Comparison of ENCODE assay signal across 28 cellular contexts in the genomic region with DNA sequence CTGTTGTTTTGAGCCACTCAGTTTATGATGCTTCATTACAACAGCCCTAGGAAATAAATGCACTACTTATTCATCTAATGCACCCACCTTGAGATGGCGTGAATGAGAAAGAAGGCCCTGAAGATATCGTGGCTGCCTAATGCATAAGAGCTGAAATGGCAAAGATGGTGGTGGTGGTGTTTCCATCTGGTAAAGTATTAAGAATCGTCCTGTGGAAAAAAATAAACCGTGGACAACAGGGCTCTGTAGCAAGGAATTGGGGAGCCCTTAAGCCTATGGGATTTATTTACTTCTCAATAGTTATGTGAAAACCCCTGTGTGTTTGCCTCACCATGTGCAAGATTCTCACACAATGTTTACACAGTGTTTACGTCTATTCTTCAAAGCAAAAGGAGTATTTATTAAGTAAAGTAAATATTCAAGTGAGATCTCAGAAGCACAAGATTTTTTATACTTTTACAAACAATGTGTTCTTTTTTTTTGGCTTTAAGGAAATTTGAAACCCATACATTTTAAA.
"Had no signal": no experiment of that assay in that cellular context is flagged by ENCODE, and none has a peak within 500 bp of the region (broad histone marks: within the 10 kb centered on the region; RNA-seq: fewer than 3 reads in every experiment).

No MANE protein-coding gene starts in this region.

- H3K4me1 ChIP-seq: left lung, lower lobe of right lung, neural progenitor cell, upper lobe of left lung had no signal

- H3K9me3 ChIP-seq: left lung, lower lobe of right lung, neutrophil, ovary, prostate gland, sigmoid colon, tibial nerve, upper lobe of left lung, vagina had no signal

- H3K27ac ChIP-seq: lower lobe of right lung, neural progenitor cell, neutrophil, ovary, prostate gland, upper lobe of left lung, vagina had no signal

- H3K4me3 ChIP-seq: left lung, lower lobe of right lung, neural progenitor cell, ovary, prostate gland, sigmoid colon, spleen, tibial nerve, upper lobe of left lung, vagina had no signal

- DNase-seq: hypothalamus; immature natural killer cell; kidney; left colon; left lung; lower lobe of right lung; mammary epithelial cell; mesenchymal stem cell; naive thymus-derived CD8-positive, alpha-beta T cell; nephron progenitor cell; occipital lobe; ovary; posterior cingulate gyrus; retina; sigmoid colon; small intestine; spleen; stimulated activated CD4-positive, alpha-beta T cell treated with anti-CD3 and anti-CD28 coated beads, Interleukin-4, amount 100 ng/mL, for 24 hours; stimulated activated naive CD4-positive, alpha-beta T cell; substantia nigra; upper lobe of left lung had no signal

- ATAC-seq: left colon; left lung; lower lobe of right lung; naive thymus-derived CD8-positive, alpha-beta T cell; stimulated activated effector memory CD8-positive, alpha-beta T cell treated with anti-CD3 and anti-CD28 coated beads, Interleukin-12 subunit alpha, Interleukin-12 subunit beta, amount 100 ng/mL, for 72 hours had no signal

- H3K27me3 ChIP-seq: left lung, neural progenitor cell, neutrophil, ovary, sigmoid colon, spleen, tibial nerve, upper lobe of left lung, vagina had no signal

- FAIRE-seq: islet of Langerhans, kidney, small intestine had no signal

- H3K36me3 ChIP-seq: left lung, lower lobe of right lung, neural progenitor cell, neutrophil, ovary, prostate gland, sigmoid colon, spleen, tibial nerve, upper lobe of left lung, vagina had no signal
